1 cellular context compared by ENCODE assay signal in genomic region chr18:79470547-79470946, GRCh38.
TF ChIP-seq lines count a peak whose summit lies in the region.

No MANE protein-coding gene starts in this region.

TF ChIP-seq in GM23338, 12 proteins besides CTCF, POLR2A, EP300 and RAD21 (continued from another document):
- no peak for TF ChIP-seq JUNB (IDR thresholded peaks at IDR 0.05; ENCODE audit: unreplicated experiment)
